18 cellular contexts compared by ENCODE assay signal in the genomic region with DNA sequence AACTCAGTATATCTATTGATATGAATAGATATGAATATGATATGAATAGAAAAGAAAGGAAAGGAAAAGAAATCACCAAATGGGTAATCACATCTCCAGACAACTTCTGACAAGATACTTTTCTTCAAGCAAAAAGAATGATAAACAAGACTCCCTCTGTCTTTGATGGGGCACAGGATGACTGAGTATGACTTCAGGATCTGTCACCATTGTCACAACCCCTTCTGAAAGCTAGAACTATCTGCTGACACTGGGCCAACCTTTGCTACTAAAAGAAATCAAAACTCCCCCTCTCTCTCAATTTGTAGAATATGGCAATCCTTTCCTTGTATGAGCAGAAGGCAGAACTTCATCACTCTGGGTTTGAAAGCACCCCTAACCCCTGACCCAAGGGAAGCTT.
A peak's percentile ranks its signal among the peaks of the same experiment; 100 is the strongest.
DNase-seq lines count a peak whose midpoint lies in the region; ATAC-seq and TF ChIP-seq lines count a peak whose summit lies in the region.
"Had no signal": no experiment of that assay in that cellular context is flagged by ENCODE, and none has a peak within 500 bp of the region (broad histone marks: within the 10 kb centered on the region; RNA-seq: fewer than 3 reads in every experiment).

No MANE protein-coding gene starts in this region.

- no peak overlapping the region for H2BK5ac ChIP-seq in trophoblast cell (ENCODE audit: low read depth, low read length, poor library complexity)

- no peaks in the 10 kb centered on the region for H3F3A ChIP-seq in Loucy (ENCODE audit: low read depth)
- no peaks in the 10 kb centered on the region for H3F3A ChIP-seq in smooth muscle cell (ENCODE audit: low read depth)

- no peak overlapping the region for H3K4ac ChIP-seq in trophoblast cell (ENCODE audit: low read depth, low read length)

- no peak overlapping the region for H3K4me2 ChIP-seq in Loucy (ENCODE audit: low read depth, low read length, poor library complexity, severe bottlenecking)
- H3K4me2 ChIP-seq in trophoblast cell (ENCODE audit: low read length), result no peak overlapping the region
- no peak overlapping the region for H3K4me2 ChIP-seq in smooth muscle cell
- H3K4me2 ChIP-seq: BLaER1 had no signal

- H3K27ac Mint-ChIP-seq in activated T-helper 17 cell treated with anti-CD3 and anti-CD28 coated beads, Interleukin-2, amount 50 U/mL, for 72 hours, result peak overlapping the region; percentile 4
- no peak overlapping the region for H3K27ac Mint-ChIP-seq in stimulated activated effector memory CD8-positive, alpha-beta T cell treated with anti-CD3 and anti-CD28 coated beads, Interleukin-12 subunit alpha, Interleukin-12 subunit beta, amount 100 ng/mL, for 72 hours
- H3K27ac Mint-ChIP-seq: CD4-positive, alpha-beta T cell had no signal

- H4K20me1 ChIP-seq in Loucy (ENCODE audit: insufficient read depth, low read length, poor library complexity, severe bottlenecking) (no peaks in the 10 kb centered on the region), smooth muscle cell (ENCODE audit: low read depth) (no peaks in the 10 kb centered on the region)
- H4K20me1 ChIP-seq: BLaER1 had no signal

- H2AFZ ChIP-seq in Loucy (ENCODE audit: low read length) (0 out of 2 replicates have a peak overlapping the region, but pooled peaks have one; percentile 34), trophoblast cell (ENCODE audit: insufficient read depth, low read length, poor library complexity) (no peak overlapping the region), smooth muscle cell (ENCODE audit: low read depth) (no peak overlapping the region)

- no peak overlapping the region for H2BK120ac ChIP-seq in trophoblast cell (ENCODE audit: insufficient read depth, low read length, poor library complexity)

- no peaks in the 10 kb centered on the region for H3K9me3 Mint-ChIP-seq in activated T-helper 17 cell treated with anti-CD3 and anti-CD28 coated beads, Interleukin-2, amount 50 U/mL, for 72 hours
- no peaks in the 10 kb centered on the region for H3K9me3 Mint-ChIP-seq in stimulated activated effector memory CD8-positive, alpha-beta T cell treated with anti-CD3 and anti-CD28 coated beads, Interleukin-12 subunit alpha, Interleukin-12 subunit beta, amount 100 ng/mL, for 72 hours
- H3K9me3 Mint-ChIP-seq: CD4-positive, alpha-beta T cell; CD8-positive, alpha-beta T cell had no signal

- no peak overlapping the region for H3K4me3 Mint-ChIP-seq in activated T-helper 17 cell treated with anti-CD3 and anti-CD28 coated beads, Interleukin-2, amount 50 U/mL, for 72 hours
- H3K4me3 Mint-ChIP-seq in stimulated activated effector memory CD8-positive, alpha-beta T cell treated with anti-CD3 and anti-CD28 coated beads, Interleukin-12 subunit alpha, Interleukin-12 subunit beta, amount 100 ng/mL, for 72 hours, result no peak overlapping the region
- H3K4me3 Mint-ChIP-seq: CD4-positive, alpha-beta T cell; CD8-positive, alpha-beta T cell had no signal

- H4K91ac ChIP-seq in trophoblast cell (ENCODE audit: low read depth, low read length), result no peak overlapping the region

- no peak overlapping the region for H2BK12ac ChIP-seq in trophoblast cell (ENCODE audit: low read length)

- H3K27me3 Mint-ChIP-seq in activated T-helper 17 cell treated with anti-CD3 and anti-CD28 coated beads, Interleukin-2, amount 50 U/mL, for 72 hours, result peaks cover 3% of the 10 kb centered on the region
- H3K27me3 Mint-ChIP-seq: CD4-positive, alpha-beta T cell had no signal

- H3K4me1 ChIP-seq in Loucy (ENCODE audit: insufficient read depth, low read length, poor library complexity, severe bottlenecking) (no peaks in the 10 kb centered on the region), trophoblast cell (ENCODE audit: control insufficient read depth in 1 of 2, insufficient read depth in 2 of 2, low read length in 2 of 2) (no peaks in the 10 kb centered on the region), smooth muscle cell (ENCODE audit: low read depth) (no peaks in the 10 kb centered on the region)
- H3K4me1 ChIP-seq: BE2C, BLaER1 had no signal

- H3K27me3 ChIP-seq in Loucy (ENCODE audit: insufficient read depth, low read length, poor library complexity, severe bottlenecking) (no peaks in the 10 kb centered on the region), trophoblast cell (ENCODE audit: insufficient read depth, low read length) (no peaks in the 10 kb centered on the region), smooth muscle cell (ENCODE audit: low read depth) (no peaks in the 10 kb centered on the region)
- H3K27me3 ChIP-seq: BE2C, BLaER1 had no signal

- no peak overlapping the region for H4K12ac ChIP-seq in trophoblast cell (ENCODE audit: low read depth, low read length)

- H3K27ac ChIP-seq in trophoblast cell (ENCODE audit: low read depth, low read length) (no peak overlapping the region), smooth muscle cell (ENCODE audit: low read depth) (no peak overlapping the region)
- H3K27ac ChIP-seq: BLaER1, C4-2B had no signal

- no peaks in the 10 kb centered on the region for H3K4me1 Mint-ChIP-seq in activated T-helper 17 cell treated with anti-CD3 and anti-CD28 coated beads, Interleukin-2, amount 50 U/mL, for 72 hours
- no peaks in the 10 kb centered on the region for H3K4me1 Mint-ChIP-seq in stimulated activated effector memory CD8-positive, alpha-beta T cell treated with anti-CD3 and anti-CD28 coated beads, Interleukin-12 subunit alpha, Interleukin-12 subunit beta, amount 100 ng/mL, for 72 hours

- H3K4me3 ChIP-seq in Loucy (ENCODE audit: low read length, poor library complexity, severe bottlenecking), result no peak overlapping the region
- H3K4me3 ChIP-seq in trophoblast cell (ENCODE audit: low read depth, low read length), result no peak overlapping the region
- H3K4me3 ChIP-seq in smooth muscle cell, result no peak overlapping the region
- H3K4me3 ChIP-seq: BLaER1 had no signal

- DNase-seq in trophoblast cell (no peak), NCI-H345 (lab: John Stamatoyannopoulos, UW) (no peak), NOMO-1 (lab: John Stamatoyannopoulos, UW; ENCODE audit: unreplicated experiment in 2 of 2) (no peak), smooth muscle cell (lab: John Stamatoyannopoulos, UW; ENCODE audit: unreplicated experiment) (no peak)
- no peak for DNase-seq in stimulated activated effector memory CD8-positive, alpha-beta T cell treated with anti-CD3 and anti-CD28 coated beads, Interleukin-12 subunit alpha, Interleukin-12 subunit beta, amount 100 ng/mL, for 72 hours (ENCODE audit: low spot score in 2 of 2)
- DNase-seq: 8988T; ACHN; BE2C; Caco-2; Calu3; CD4-positive, alpha-beta T cell; CD8-positive, alpha-beta T cell; DMS79 treated with DMSO at 0.1 percent for 48 hours; GF-D8 had no signal

- no peak overlapping the region for H4K8ac ChIP-seq in trophoblast cell (ENCODE audit: low read depth, low read length)

- H3K9ac ChIP-seq in Loucy (ENCODE audit: low read depth, low read length, poor library complexity, severe bottlenecking), result no peak overlapping the region
- peak overlapping the region; percentile 36 for H3K9ac ChIP-seq in trophoblast cell (ENCODE audit: low read length)
- H3K9ac ChIP-seq in smooth muscle cell (ENCODE audit: low read depth), result no peak overlapping the region
- H3K9ac ChIP-seq: BLaER1 had no signal

- no peak overlapping the region for H3K23ac ChIP-seq in trophoblast cell (ENCODE audit: low read length)

- H2AK5ac ChIP-seq in trophoblast cell (ENCODE audit: low read length), result no peak overlapping the region

- TF ChIP-seq CTCF in Loucy (conservative IDR thresholded peaks at IDR 0.05; ENCODE audit: low read length), result no peak
- no peak for TF ChIP-seq CTCF in smooth muscle cell (IDR thresholded peaks at IDR 0.05; ENCODE audit: borderline replicate concordance, insufficient read depth, poor library complexity, severe bottlenecking)

- no peak overlapping the region for H3K18ac ChIP-seq in trophoblast cell (ENCODE audit: low read length)

- no peaks in the 10 kb centered on the region for H3K36me3 Mint-ChIP-seq in activated T-helper 17 cell treated with anti-CD3 and anti-CD28 coated beads, Interleukin-2, amount 50 U/mL, for 72 hours (ENCODE audit: low read depth)
- no peaks in the 10 kb centered on the region for H3K36me3 Mint-ChIP-seq in stimulated activated effector memory CD8-positive, alpha-beta T cell treated with anti-CD3 and anti-CD28 coated beads, Interleukin-12 subunit alpha, Interleukin-12 subunit beta, amount 100 ng/mL, for 72 hours
- H3K36me3 Mint-ChIP-seq: CD8-positive, alpha-beta T cell had no signal

- no peak overlapping the region for H3K14ac ChIP-seq in trophoblast cell (ENCODE audit: low read length)

- no peaks in the 10 kb centered on the region for H3K9me3 ChIP-seq in Loucy (ENCODE audit: insufficient read depth, low read depth, low read length)
- H3K9me3 ChIP-seq in trophoblast cell (ENCODE audit: insufficient read depth, low read depth, low read length), result peaks cover 1% of the 10 kb centered on the region
- no peaks in the 10 kb centered on the region for H3K9me3 ChIP-seq in smooth muscle cell (replicated peaks; ENCODE audit: low read depth)
- H3K9me3 ChIP-seq: BE2C, BLaER1, Caco-2 had no signal

- H3K36me3 ChIP-seq in Loucy (ENCODE audit: insufficient read depth, low read length) (no peaks in the 10 kb centered on the region), trophoblast cell (ENCODE audit: control insufficient read depth in 1 of 2, insufficient read depth in 2 of 2, low read length in 2 of 2) (no peaks in the 10 kb centered on the region), smooth muscle cell (ENCODE audit: low read depth) (no peaks in the 10 kb centered on the region)
- H3K36me3 ChIP-seq: BE2C, BLaER1 had no signal

- H3K79me1 ChIP-seq in trophoblast cell (ENCODE audit: low read length), result no peaks in the 10 kb centered on the region

- H3K79me2 ChIP-seq in Loucy (ENCODE audit: insufficient read depth, low read length) (no peaks in the 10 kb centered on the region), trophoblast cell (ENCODE audit: control insufficient read depth, insufficient read depth, low read length, poor library complexity) (no peaks in the 10 kb centered on the region), smooth muscle cell (ENCODE audit: low read depth) (no peaks in the 10 kb centered on the region)

- no peaks in the 10 kb centered on the region for H3K9me2 ChIP-seq in Loucy (replicated peaks; ENCODE audit: low read depth, low read length)

- peak; percentile 48 for ATAC-seq in activated T-helper 17 cell treated with anti-CD3 and anti-CD28 coated beads, Interleukin-2, amount 50 U/mL, for 72 hours (replicated peaks)
- ATAC-seq in stimulated activated effector memory CD8-positive, alpha-beta T cell treated with anti-CD3 and anti-CD28 coated beads, Interleukin-12 subunit alpha, Interleukin-12 subunit beta, amount 100 ng/mL, for 72 hours, result peak; percentile 68
- ATAC-seq: CD8-positive, alpha-beta T cell had no signal
